In the genomic region with DNA sequence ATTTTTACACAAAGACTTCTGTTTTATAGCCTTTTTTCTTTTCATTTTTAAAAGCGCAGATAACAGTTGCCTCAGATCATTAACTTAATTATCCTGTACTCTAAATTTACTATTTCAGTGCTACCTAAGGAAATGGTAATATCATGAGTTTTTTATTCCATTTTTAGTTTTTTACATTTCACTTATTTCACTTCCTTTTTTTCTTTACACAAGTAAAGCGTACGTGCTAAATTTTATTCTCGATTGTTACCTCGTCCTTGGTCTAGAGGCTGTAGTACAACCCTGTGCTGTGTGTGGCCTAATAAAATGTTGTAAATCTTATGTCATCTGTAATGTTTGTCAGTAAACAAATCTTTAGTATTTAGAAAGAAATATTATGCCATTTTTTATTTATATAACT, we compare ENCODE assay signal across 15 cellular contexts.
DNase-seq lines count a peak whose midpoint lies in the region; ATAC-seq and TF ChIP-seq lines count a peak whose summit lies in the region.
"Had no signal": no experiment of that assay in that cellular context is flagged by ENCODE, and none has a peak within 500 bp of the region (broad histone marks: within the 10 kb centered on the region; RNA-seq: fewer than 3 reads in every experiment).

No MANE protein-coding gene starts in this region.

- ATAC-seq in GM19463 (IDR thresholded peaks at IDR 0.05; ENCODE audit: unreplicated experiment), result peak; percentile 37
- ATAC-seq in HG03025 (IDR thresholded peaks at IDR 0.05; ENCODE audit: low FRiP score, unreplicated experiment), result peak; percentile 72
- ATAC-seq in RWPE2 (ENCODE audit: low read depth), result no peak
- no peak for ATAC-seq in HG03439 (IDR thresholded peaks at IDR 0.05; ENCODE audit: unreplicated experiment)
- ATAC-seq: left cardiac atrium had no signal

- H3K9ac ChIP-seq in BLaER1 treated with 17β-estradiol and CSF1 and Interleukin-3, amounts not matched to agents 10 nM and 100 nM, result no peak overlapping the region

- DNase-seq in RWPE2 (ENCODE audit: low spot score) (no peak), COR-L47 (lab: John Stamatoyannopoulos, UW) (no peak), germinal center (ENCODE audit: low spot score) (no peak), AG08395 (ENCODE audit: low spot score) (no peak)
- DNase-seq: foreskin melanocyte; GOT3; left cardiac atrium; NCI-H2171 treated with DMSO at 0.1 percent for 48 hours; Right ventricle myocardium superior; stimulated activated CD4-positive, alpha-beta T cell treated with anti-CD3 and anti-CD28 coated beads, Interleukin-4, amount 100 ng/mL, for 24 hours; thyroid gland had no signal

- H3K27ac ChIP-seq in BLaER1 treated with 17β-estradiol and CSF1 and Interleukin-3, amounts not matched to agents 10 nM and 100 nM, result peak overlapping the region in 1 of 11 experiments; percentile 3; a peak in 1 of 22 replicates
- H3K27ac ChIP-seq in RWPE2 (ENCODE audit: poor library complexity, severe bottlenecking), result peak overlapping the region; percentile 88
- H3K27ac ChIP-seq: thyroid gland had no signal

- no peaks in the 10 kb centered on the region for H3K9me3 ChIP-seq in BLaER1 treated with 17β-estradiol and CSF1 and Interleukin-3, amounts not matched to agents 10 nM and 100 nM (replicated peaks in 1 of 11)
- H3K9me3 ChIP-seq in RWPE2 (ENCODE audit: severe bottlenecking), result no peaks in the 10 kb centered on the region
- H3K9me3 ChIP-seq: thyroid gland had no signal

- H3K4me3 ChIP-seq in BLaER1 treated with 17β-estradiol and CSF1 and Interleukin-3, amounts not matched to agents 10 nM and 100 nM, result no peak overlapping the region
- no peak overlapping the region for H3K4me3 ChIP-seq in RWPE2 (ENCODE audit: severe bottlenecking)
- H3K4me3 ChIP-seq: thyroid gland had no signal

- peaks cover 0 to 13% (median 0%) of the 10 kb centered on the region in 11 experiments; a peak in 3 of 22 replicates for H4K20me1 ChIP-seq in BLaER1 treated with 17β-estradiol and CSF1 and Interleukin-3, amounts not matched to agents 10 nM and 100 nM

- no peaks in the 10 kb centered on the region for H3K27me3 ChIP-seq in BLaER1 treated with 17β-estradiol and CSF1 and Interleukin-3, amounts not matched to agents 10 nM and 100 nM
- no peaks in the 10 kb centered on the region for H3K27me3 ChIP-seq in RWPE2 (ENCODE audit: insufficient read depth, poor library complexity, severe bottlenecking)
- H3K27me3 ChIP-seq: thyroid gland had no signal

- H3K4me1 ChIP-seq in BLaER1 treated with 17β-estradiol and CSF1 and Interleukin-3, amounts not matched to agents 10 nM and 100 nM, result peaks cover 21 to 29% (median 22%) of the 10 kb centered on the region in 10 experiments
- H3K4me1 ChIP-seq in RWPE2 (ENCODE audit: insufficient read depth, poor library complexity, severe bottlenecking), result peaks cover 40% of the 10 kb centered on the region

- H3K36me3 ChIP-seq in BLaER1 treated with 17β-estradiol and CSF1 and Interleukin-3, amounts not matched to agents 10 nM and 100 nM, result peaks cover 0 to 25% (median 9%) of the 10 kb centered on the region in 11 experiments; a peak in 13 of 22 replicates
- peaks cover 21% of the 10 kb centered on the region for H3K36me3 ChIP-seq in RWPE2 (ENCODE audit: low read depth)
- H3K36me3 ChIP-seq: thyroid gland had no signal

- TF ChIP-seq CTCF in RWPE2 (IDR thresholded peaks at IDR 0.05; ENCODE audit: poor library complexity, severe bottlenecking), result no peak

- peak overlapping the region; percentile 47 to 79 (median 62); a peak in 20 of 22 replicates for H3K4me2 ChIP-seq in BLaER1 treated with 17β-estradiol and CSF1 and Interleukin-3, amounts not matched to agents 10 nM and 100 nM

Comparison
In these comparisons a context has a peak if more than half of its experiments do, and no peak if none do; other contexts are left out.
1. ATAC-seq: peak in GM19463 (single experiment) and HG03025 (single experiment); none in RWPE2 (single experiment) and HG03439 (single experiment).